In the genomic region with DNA sequence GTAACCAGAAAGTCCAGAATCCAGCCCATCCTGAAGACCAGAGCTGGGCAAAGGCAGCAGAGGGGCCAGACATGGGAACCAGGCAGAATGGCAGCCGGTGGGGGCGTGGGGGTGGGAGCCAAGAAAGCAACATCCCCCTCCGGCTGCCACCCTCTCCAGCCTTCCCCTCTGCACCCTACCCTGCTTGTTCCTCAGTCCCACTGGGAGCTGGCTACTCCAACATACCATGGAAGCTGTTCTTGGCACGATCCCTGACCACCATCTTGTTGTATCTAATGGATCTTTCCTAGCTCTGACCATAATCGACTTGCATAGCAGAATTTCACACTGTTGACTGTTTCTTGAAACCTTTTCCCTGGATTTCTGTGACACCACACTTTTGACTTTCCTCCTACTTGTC, we compare ENCODE assay signal across 1 cellular context.
TF ChIP-seq lines count a peak whose summit lies in the region.

No MANE protein-coding gene starts in this region.

TF ChIP-seq in endothelial cell of umbilical vein, 7 proteins besides CTCF, POLR2A, EP300 and RAD21 (continued from another document):
- no peak for TF ChIP-seq JUN (IDR thresholded peaks at IDR 0.05; ENCODE audit: borderline replicate concordance, insufficient read depth, insufficient read length, low read depth)
- no peak for TF ChIP-seq EZH2 (IDR thresholded peaks at IDR 0.05; ENCODE audit: borderline replicate concordance, low read depth, low read length, severe bottlenecking)
